In genomic region chr1:29864431-29865022, GRCh38 we compare ENCODE assay signal across 31 cellular contexts.
DNase-seq lines count a peak whose midpoint lies in the region; ATAC-seq, FAIRE-seq and TF ChIP-seq lines count a peak whose summit lies in the region.
"Had no signal": no experiment of that assay in that cellular context is flagged by ENCODE, and none has a peak within 500 bp of the region (broad histone marks: within the 10 kb centered on the region; RNA-seq: fewer than 3 reads in every experiment).

No MANE protein-coding gene starts in this region.

- H4K91ac ChIP-seq in H1 (replicated peaks; ENCODE audit: insufficient read length, low read length): no peak overlapping the region

- TF ChIP-seq CTCF in HepG2 (CRISPR knock-in tag; IDR thresholded peaks at IDR 0.05) (no peak), right lobe of liver (IDR thresholded peaks at IDR 0.05) (no peak), H1 (IDR thresholded peaks at IDR 0.05; ENCODE audit: control extremely low read depth in 1 of 3, insufficient read depth in 1 of 3, low read depth in 1 of 3, low read length in 3 of 3) (no peak), testis (IDR thresholded peaks at IDR 0.05) (no peak)

- no peak overlapping the region for H3K4me3 ChIP-seq in HepG2 (replicated peaks in 1 of 3; ENCODE audit: insufficient read depth in 1 of 3, low read depth in 2 of 3, low read length in 3 of 3)
- H3K4me3 ChIP-seq in right lobe of liver: no peak overlapping the region
- no peak overlapping the region for H3K4me3 ChIP-seq in H1 (ENCODE audit: extremely low read depth in 1 of 4, insufficient read depth in 2 of 4, low read depth in 3 of 4, low read length in 4 of 4)
- H3K4me3 ChIP-seq in testis: peak overlapping the region in 1 of 2 donors; percentile 29
- H3K4me3 ChIP-seq: BLaER1 treated with 17β-estradiol and CSF1 and Interleukin-3, amounts not matched to agents 10 nM and 100 nM; GM12878; MG63; PC-9; SK-N-MC had no signal

- H3K23ac ChIP-seq in H1 (ENCODE audit: insufficient read length): no peak overlapping the region

- H2BK5ac ChIP-seq in H1 (ENCODE audit: low read depth, low read length): no peak overlapping the region

- H3K9me3 ChIP-seq in HepG2 (ENCODE audit: low read length): peaks cover 12% of the 10 kb centered on the region; the same call in 1 of the 2 replicates
- peaks cover 0 to 4% (median 0%) of the 10 kb centered on the region in 4 donors for H3K9me3 ChIP-seq in right lobe of liver
- peaks cover 0 to 2% of the 10 kb centered on the region in 2 experiments; a peak in 1 of 4 replicates for H3K9me3 ChIP-seq in H1 (ENCODE audit: insufficient read depth in 2 of 2, low read depth in 1 of 2, low read length in 1 of 2)
- H3K9me3 ChIP-seq in testis: no peaks in the 10 kb centered on the region
- H3K9me3 ChIP-seq: MG63 had no signal

- H3K9ac ChIP-seq in HepG2 (ENCODE audit: insufficient read depth, low read depth, low read length) (no peak overlapping the region), H1 (replicated peaks in 1 of 4; ENCODE audit: extremely low read depth in 1 of 4, low read depth in 3 of 4, low read length in 3 of 4) (no peak overlapping the region)
- H3K9ac ChIP-seq: BLaER1 treated with 17β-estradiol and CSF1 and Interleukin-3, amounts not matched to agents 10 nM and 100 nM had no signal

- H3K36me3 ChIP-seq in HepG2 (replicated peaks in 1 of 2; ENCODE audit: control insufficient read depth in 1 of 2, insufficient read depth in 2 of 2, low read length in 2 of 2): no peaks in the 10 kb centered on the region
- H3K36me3 ChIP-seq in right lobe of liver: no peaks in the 10 kb centered on the region
- H3K36me3 ChIP-seq in H1 (ENCODE audit: control insufficient read depth in 2 of 4, insufficient read depth in 4 of 4, low read length in 3 of 4): no peaks in the 10 kb centered on the region
- no peaks in the 10 kb centered on the region for H3K36me3 ChIP-seq in testis (ENCODE audit: low read depth, missing control alignments)
- H3K36me3 ChIP-seq: MG63 had no signal

- ATAC-seq in HepG2 (no peak), right lobe of liver (no peak), HG02571 (IDR thresholded peaks at IDR 0.05; ENCODE audit: unreplicated experiment) (no peak)
- ATAC-seq: GM12878 had no signal

- H3K27ac ChIP-seq in HepG2 (ENCODE audit: extremely low read length, insufficient read depth, low read length) (no peak overlapping the region), right lobe of liver (no peak overlapping the region), H1 (ENCODE audit: low read depth, low read length) (no peak overlapping the region), testis (no peak overlapping the region)
- H3K27ac ChIP-seq: BLaER1 treated with 17β-estradiol and CSF1 and Interleukin-3, amounts not matched to agents 10 nM and 100 nM; PC-9; RWPE1; SK-N-MC had no signal

- WGBS in HepG2 (ENCODE audit: low lambda C conversion rate): 0% methylated on average over 2 of the region's 5 CpGs
- 100% methylated on average over 1 of the region's 5 CpGs for WGBS in right lobe of liver (ENCODE audit: insufficient coverage, low coverage, low lambda C conversion rate, missing lambda C conversion rate)
- 96% methylated on average over 5 of the region's 5 CpGs; no CpG with 5 or more reads in 1 of the 2 experiments for WGBS in H1 (ENCODE audit: extremely low coverage in 1 of 2, insufficient coverage in 1 of 2, insufficient read length in 1 of 2, insufficient replicate concordance in 2 of 2, low coverage in 1 of 2, low lambda C conversion rate in 2 of 2, missing lambda C conversion rate in 1 of 2), 2 experiments
- 43 to 68% methylated on average over 4 to 5 of the region's 5 CpGs for WGBS in testis, 2 donors

- H3K23me2 ChIP-seq in H1 (ENCODE audit: low read depth, low read length): no peaks in the 10 kb centered on the region

- H2AK5ac ChIP-seq in H1 (ENCODE audit: low read depth, low read length): no peak overlapping the region

- H3K79me2 ChIP-seq in HepG2 (ENCODE audit: insufficient read depth, low read length) (no peaks in the 10 kb centered on the region), H1 (ENCODE audit: control insufficient read depth in 1 of 2, insufficient read depth in 2 of 2, low read length in 2 of 2) (no peaks in the 10 kb centered on the region)

- H3K4me2 ChIP-seq in HepG2 (ENCODE audit: low read depth, low read length) (no peak overlapping the region), H1 (ENCODE audit: insufficient read depth in 1 of 2, low read depth in 2 of 2, low read length in 2 of 2) (no peak overlapping the region)
- H3K4me2 ChIP-seq: BLaER1 treated with 17β-estradiol and CSF1 and Interleukin-3, amounts not matched to agents 10 nM and 100 nM; PC-9 had no signal

- no peak overlapping the region for H4K5ac ChIP-seq in H1 (ENCODE audit: insufficient read length, low read depth, low read length)

- TF ChIP-seq RAD21 in HepG2 (CRISPR knock-in tag; IDR thresholded peaks at IDR 0.05) (no peak), H1 (IDR thresholded peaks at IDR 0.05 in 1 of 2, conservative IDR thresholded peaks at IDR 0.05 in 1 of 2; ENCODE audit: low read depth in 2 of 2, low read length in 2 of 2) (no peak)

- CTCF ChIA-PET in HepG2 (lab: Yijun Ruan, JAX; ENCODE audit: low intra/inter-chr PET ratio, low total read pairs): no interaction called here
- CTCF ChIA-PET in H1 (lab: Charles Lee; ENCODE audit: partially characterized antibody): interaction anchor here (0.8 to 1.4 kb wide), 4 partner anchors 13 to 36 kb away, joined by 3 read pairs; no protein-coding TSS in a partner anchor

- H2BK15ac ChIP-seq in H1 (ENCODE audit: low read length): no peak overlapping the region

- intact Hi-C loops in HepG2 (cut with micrococcal nuclease; ENCODE audit: unreplicated experiment): no loop called here
- intact Hi-C loops in right lobe of liver (cut with DNase I): no loop called here
- intact Hi-C loops in testis (cut with DNase I; ENCODE audit: low total_unique reads): no loop called here

- BruUV-seq in HepG2 (replicated peaks; lab: Mats Ljungman, UMichigan): no TSS peak

- H4K8ac ChIP-seq in H1 (ENCODE audit: extremely low read depth, insufficient read depth, low read length): no peak overlapping the region

- H3K18ac ChIP-seq in H1 (ENCODE audit: extremely low read depth, low read length): no peak overlapping the region

- H3K4me1 ChIP-seq in HepG2 (ENCODE audit: insufficient read depth, low read length) (no peaks in the 10 kb centered on the region), right lobe of liver (no peaks in the 10 kb centered on the region), H1 (replicated peaks in 1 of 4; ENCODE audit: control insufficient read depth in 3 of 4, insufficient read depth in 4 of 4, low read length in 3 of 4) (no peaks in the 10 kb centered on the region), testis (no peaks in the 10 kb centered on the region)
- H3K4me1 ChIP-seq: BLaER1 treated with 17β-estradiol and CSF1 and Interleukin-3, amounts not matched to agents 10 nM and 100 nM had no signal

- no peak for TF ChIP-seq EP300 in HepG2 (IDR thresholded peaks at IDR 0.05; ENCODE audit: low read depth in 2 of 2, low read length in 2 of 2)
- no peak for TF ChIP-seq EP300 in HepG2 (CRISPR knock-in tag; IDR thresholded peaks at IDR 0.05; ENCODE audit: borderline replicate concordance)
- TF ChIP-seq EP300 in H1 (IDR thresholded peaks at IDR 0.05; ENCODE audit: borderline replicate concordance in 1 of 2, low read depth in 2 of 2, low read length in 2 of 2): no peak

- no peak overlapping the region for H3K4ac ChIP-seq in H1 (replicated peaks; ENCODE audit: insufficient read length, low read depth, low read length)

- no peak overlapping the region for H3K56ac ChIP-seq in H1 (replicated peaks; ENCODE audit: insufficient read length, low read depth, low read length)

- TF ChIP-seq POLR2A in HepG2 (IDR thresholded peaks at IDR 0.05; ENCODE audit: insufficient read depth in 1 of 2, low read depth in 2 of 2, low read length in 2 of 2) (no peak), right lobe of liver (IDR thresholded peaks at IDR 0.05) (no peak), H1 (IDR thresholded peaks at IDR 0.05; ENCODE audit: control extremely low read depth in 1 of 2, low read depth in 2 of 2, low read length in 2 of 2) (no peak), testis (IDR thresholded peaks at IDR 0.05) (no peak)

- in situ Hi-C loops in HepG2 (cut with HindIII; ENCODE audit: extremely low pct_ligation_motif_present, low pct_unique_long_range_greater_than_20kb): no loop called here

- POLR2A ChIA-PET in HepG2 (lab: Yijun Ruan, JAX) (no interaction called here), H1 (lab: Charles Lee; ENCODE audit: partially characterized antibody) (no interaction called here)

- FAIRE-seq in HepG2 (lab: Jason Lieb, UNC) (no peak), H1 (lab: Jason Lieb, UNC) (no peak), RCC 7860 (lab: Jason Lieb, UNC) (no peak)
- FAIRE-seq: A204.1, G401.6, GM12878, H54 had no signal

- no peaks in the 10 kb centered on the region for H3K27me3 ChIP-seq in HepG2 (ENCODE audit: control insufficient read depth in 1 of 2, insufficient read depth in 2 of 2, low read length in 2 of 2)
- no peaks in the 10 kb centered on the region for H3K27me3 ChIP-seq in right lobe of liver
- no peaks in the 10 kb centered on the region; a peak in 1 of 7 replicates for H3K27me3 ChIP-seq in H1 (replicated peaks in 1 of 4; ENCODE audit: control insufficient read depth in 3 of 4, extremely low read depth in 1 of 4, insufficient read depth in 3 of 4, low read length in 3 of 4)
- H3K27me3 ChIP-seq in testis: no peaks in the 10 kb centered on the region
- H3K27me3 ChIP-seq: BLaER1 treated with 17β-estradiol and CSF1 and Interleukin-3, amounts not matched to agents 10 nM and 100 nM; MG63 had no signal

- no peak overlapping the region for H3K14ac ChIP-seq in H1 (ENCODE audit: insufficient read length)

- no peak overlapping the region for H2BK12ac ChIP-seq in H1 (ENCODE audit: low read depth, low read length)

- H3K79me1 ChIP-seq in H1 (ENCODE audit: low read depth, low read length): no peaks in the 10 kb centered on the region

- H4K20me1 ChIP-seq in HepG2 (ENCODE audit: insufficient read depth, low read length) (no peaks in the 10 kb centered on the region), H1 (replicated peaks in 1 of 2; ENCODE audit: control insufficient read depth in 1 of 2, insufficient read depth in 2 of 2, low read length in 2 of 2) (no peaks in the 10 kb centered on the region)
- H4K20me1 ChIP-seq: BLaER1 treated with 17β-estradiol and CSF1 and Interleukin-3, amounts not matched to agents 10 nM and 100 nM had no signal

- H2AFZ ChIP-seq in HepG2 (ENCODE audit: low read length): no peak overlapping the region
- H2AFZ ChIP-seq in H1 (ENCODE audit: low read length): 0 out of 2 replicates have a peak overlapping the region, but pooled peaks have one; percentile 52
- H2AFZ ChIP-seq: PC-9 had no signal

- no peak for DNase-seq in HepG2 (ENCODE audit: low spot score)
- DNase-seq in right lobe of liver: no peak
- DNase-seq in RPMI8226: peak; percentile 64
- DNase-seq in H1 (ENCODE audit: low read depth in 1 of 2, low spot score in 2 of 2): no peak
- DNase-seq in testis: peak; percentile 70
- no peak for DNase-seq in RCC 7860 (ENCODE audit: low spot score)
- no peak for DNase-seq in NOMO-1 treated with dmso at 0.1 percent for 144 hours (lab: John Stamatoyannopoulos, UW; ENCODE audit: unreplicated experiment)
- DNase-seq: AML-193; CD4-positive, alpha-beta memory T cell; COR-L47; DMS53; KG1; MG63; NCI-H1048; NCI-H1694 treated with DMSO at 0.1 percent for 48 hours; NCI-H2081; NCI-H226; NCI-H510A; NCI-H69; NK-92 treated with Interleukin-12 subunit alpha and Interleukin-12 subunit beta, amount 100 ng/mL, for 24 hours; PC-9; SHP77 treated with DMSO at 0.1 percent for 48 hours; T-helper 2 cell had no signal

- no peak overlapping the region for H2BK120ac ChIP-seq in H1 (replicated peaks; ENCODE audit: low read depth, low read length)

- no peak overlapping the region for H2BK20ac ChIP-seq in H1 (ENCODE audit: low read length)

Comparison
In these comparisons a context has a peak if more than half of its experiments do, and no peak if none do; other contexts are left out.
1. DNase-seq: peak in RPMI8226 (single experiment) and testis (single experiment); none in HepG2 (single experiment), right lobe of liver (0 of 3), H1 (0 of 2), RCC 7860 (single experiment) and NOMO-1 treated with dmso at 0.1 percent for 144 hours (single experiment).
2. Of the 41 proteins assayed by ChIP-seq in both HepG2 and H1: peak only in HepG2: none; only in H1: USF2; in both: none; in neither: 40.